In genomic region chr9:74674077-74674476, GRCh38 we compare ENCODE assay signal across 27 cellular contexts.
"Had no signal": no experiment of that assay in that cellular context is flagged by ENCODE, and none has a peak within 500 bp of the region (broad histone marks: within the 10 kb centered on the region; RNA-seq: fewer than 3 reads in every experiment).

No MANE protein-coding gene starts in this region.

- H3K36me3 Mint-ChIP-seq: neural progenitor cell; stimulated activated effector memory CD8-positive, alpha-beta T cell treated with anti-CD3 and anti-CD28 coated beads, Interleukin-12 subunit alpha, Interleukin-12 subunit beta, amount 100 ng/mL, for 72 hours; stimulated activated naive B cell treated with anti-CD40 and anti-IgM and Interleukin-4, amounts not matched to agents 10 μg/mL and 1 μg/mL and 100 μg/mL, for 72 hours had no signal

- H3K27me3 ChIP-seq: neural progenitor cell, ovary, right lobe of liver, sigmoid colon, stomach, thyroid gland, tibial nerve, upper lobe of left lung, vagina had no signal

- H3K27me3 Mint-ChIP-seq: progenitor cell of endocrine pancreas had no signal

- DNase-seq: occipital lobe; ovary; posterior cingulate gyrus; psoas muscle; right cardiac atrium; right lobe of liver; sigmoid colon; small intestine; stimulated activated CD4-positive, alpha-beta T cell treated with anti-CD3 and anti-CD28 coated beads, Interleukin-15, amount 100 ng/mL, for 24 hours; stimulated activated CD4-positive, alpha-beta T cell treated with anti-CD3 and anti-CD28 coated beads, Interleukin-2, amount 100 ng/mL, for 24 hours; stimulated activated CD4-positive, alpha-beta T cell treated with anti-CD3 and anti-CD28 coated beads, Interleukin-2, amount 100 ng/mL, for 48 hours; stimulated activated CD4-positive, alpha-beta T cell treated with anti-CD3 and anti-CD28 coated beads, Interleukin-4, amount 100 ng/mL, for 24 hours; stimulated activated naive B cell treated with anti-CD40 and anti-IgM and Interleukin-4, amounts not matched to agents 10 μg/mL and 1 μg/mL and 100 μg/mL, for 72 hours; stimulated activated naive CD4-positive, alpha-beta T cell treated with Interleukin-2 at 50 U/mL for 16 hours; stomach; thyroid gland; trophoblast cell; upper lobe of left lung had no signal

- H3K4me1 Mint-ChIP-seq: nephron; stimulated activated effector memory CD8-positive, alpha-beta T cell treated with anti-CD3 and anti-CD28 coated beads, Interleukin-12 subunit alpha, Interleukin-12 subunit beta, amount 100 ng/mL, for 72 hours; stimulated activated naive B cell treated with anti-CD40 and anti-IgM and Interleukin-4, amounts not matched to agents 10 μg/mL and 1 μg/mL and 100 μg/mL, for 72 hours had no signal

- H3K27ac Mint-ChIP-seq: nephron; neural progenitor cell; progenitor cell of endocrine pancreas; stimulated activated effector memory CD8-positive, alpha-beta T cell treated with anti-CD3 and anti-CD28 coated beads, Interleukin-12 subunit alpha, Interleukin-12 subunit beta, amount 100 ng/mL, for 72 hours; stimulated activated naive B cell treated with anti-CD40 and anti-IgM and Interleukin-4, amounts not matched to agents 10 μg/mL and 1 μg/mL and 100 μg/mL, for 72 hours; stimulated activated naive CD8-positive, alpha-beta T cell treated with anti-CD3 and anti-CD28 coated beads, Interleukin-15, Interleukin-2, amounts not matched to agents 100 ng/mL and 50 ng/mL, for 24 hours had no signal

- H3K36me3 ChIP-seq: neural progenitor cell, ovary, right lobe of liver, sigmoid colon, stomach, thoracic aorta, thyroid gland, tibial nerve, upper lobe of left lung, vagina had no signal

- H3K4me1 ChIP-seq: parathyroid adenoma, psoas muscle, right lobe of liver, sigmoid colon, stomach, thyroid gland, tibial nerve, upper lobe of left lung, vagina had no signal

- ATAC-seq: psoas muscle; right cardiac atrium; right lobe of liver; stimulated activated effector memory CD8-positive, alpha-beta T cell treated with anti-CD3 and anti-CD28 coated beads, Interleukin-12 subunit alpha, Interleukin-12 subunit beta, amount 100 ng/mL, for 72 hours; stimulated activated naive B cell treated with anti-CD40 and anti-IgM and Interleukin-4, amounts not matched to agents 10 μg/mL and 1 μg/mL and 100 μg/mL, for 72 hours had no signal

- H3K4me3 ChIP-seq: neural progenitor cell, ovary, psoas muscle, right lobe of liver, sigmoid colon, stomach, thoracic aorta, thyroid gland, tibial nerve, upper lobe of left lung, vagina had no signal

- H3K27ac ChIP-seq: neural progenitor cell, ovary, parathyroid adenoma, psoas muscle, right lobe of liver, sigmoid colon, stomach, thoracic aorta, thyroid gland, tibial nerve, upper lobe of left lung, vagina had no signal

- H3K79me2 ChIP-seq: parathyroid adenoma had no signal

- H3K4me3 Mint-ChIP-seq: nephron; neural progenitor cell; stimulated activated effector memory CD8-positive, alpha-beta T cell treated with anti-CD3 and anti-CD28 coated beads, Interleukin-12 subunit alpha, Interleukin-12 subunit beta, amount 100 ng/mL, for 72 hours; stimulated activated naive B cell treated with anti-CD40 and anti-IgM and Interleukin-4, amounts not matched to agents 10 μg/mL and 1 μg/mL and 100 μg/mL, for 72 hours; stimulated activated naive CD8-positive, alpha-beta T cell treated with anti-CD3 and anti-CD28 coated beads, Interleukin-15, Interleukin-2, amounts not matched to agents 100 ng/mL and 50 ng/mL, for 24 hours had no signal

- H2AFZ ChIP-seq: neural progenitor cell, parathyroid adenoma had no signal

- H3K9me3 Mint-ChIP-seq: nephron; neural progenitor cell; stimulated activated effector memory CD8-positive, alpha-beta T cell treated with anti-CD3 and anti-CD28 coated beads, Interleukin-12 subunit alpha, Interleukin-12 subunit beta, amount 100 ng/mL, for 72 hours; stimulated activated naive B cell treated with anti-CD40 and anti-IgM and Interleukin-4, amounts not matched to agents 10 μg/mL and 1 μg/mL and 100 μg/mL, for 72 hours; stimulated activated naive CD8-positive, alpha-beta T cell treated with anti-CD3 and anti-CD28 coated beads, Interleukin-15, Interleukin-2, amounts not matched to agents 100 ng/mL and 50 ng/mL, for 24 hours had no signal

- H3K9me3 ChIP-seq: ovary, psoas muscle, right lobe of liver, sigmoid colon, stomach, thoracic aorta, thyroid gland, tibial nerve, upper lobe of left lung, vagina had no signal

- H3K4me2 ChIP-seq: neural progenitor cell had no signal
